In genomic region chr17:32486091-32486700, GRCh38 we compare ENCODE assay signal across 8 cellular contexts. TPM values are rescaled to one million over a fixed set of nuclear protein-coding genes. Genes with fewer than 3 reads are reported as not detected.
DNase-seq lines count a peak whose midpoint lies in the region; ATAC-seq, FAIRE-seq and TF ChIP-seq lines count a peak whose summit lies in the region.

No MANE protein-coding gene starts in this region.

- peak overlapping the region; percentile 71 for H2AFZ ChIP-seq in GM12878 (ENCODE audit: control insufficient read depth, low read depth, low read length)

- H3K4me3 ChIP-seq in GM12878 (peak overlapping the region; percentile 28; the same call in 1 of the 2 replicates), iPS-11a (ENCODE audit: low read depth, low read length) (peak overlapping the region; percentile 39), sigmoid colon (peak overlapping the region; percentile 17 to 67 (median 57))

- peaks cover 12 to 16% of the 10 kb centered on the region in 2 experiments; a peak in 3 of 4 replicates for H3K36me3 ChIP-seq in GM12878 (ENCODE audit: control insufficient read depth in 2 of 2, insufficient read depth in 2 of 2, low read length in 1 of 2)
- H3K36me3 ChIP-seq in sigmoid colon: peaks cover 0 to 9% (median 3%) of the 10 kb centered on the region in 4 donors

- POLR2A ChIA-PET in HEK293T (lab: Yijun Ruan, JAX) (interaction anchor here (0.8 to 1.8 kb wide), 10 partner anchors 10 to 390 kb away, joined by 3 to 5 read pairs (median 3); partner anchors contain the start of gene PSMD11), GM12878 (lab: Charles Lee) (interaction anchor here (0.6 to 12.5 kb wide), 7 partner anchors 22 to 268 kb away, joined by 3 to 308 read pairs (median 3); no protein-coding TSS in a partner anchor)

- peaks cover 39% of the 10 kb centered on the region for H3K79me2 ChIP-seq in GM12878 (ENCODE audit: control insufficient read depth, insufficient read depth, low read length)

- 44% methylated on average over 33 of the region's 73 CpGs for WGBS in GM12878 (ENCODE audit: insufficient coverage, insufficient replicate concordance, low lambda C conversion rate, missing lambda C conversion rate)
- WGBS in sigmoid colon, 2 donors: 9 to 11% methylated on average over 73 of the region's 73 CpGs

- H3K27me3 ChIP-seq in GM12878 (replicated peaks in 1 of 2; ENCODE audit: control insufficient read depth in 2 of 2, insufficient read depth in 2 of 2, low read length in 1 of 2) (no peaks in the 10 kb centered on the region), sigmoid colon (no peaks in the 10 kb centered on the region)

- SMC1A ChIA-PET in GM12878 (lab: Charles Lee; ENCODE audit: uncharacterized antibody, unreplicated experiment): interaction anchor here (0.9 to 11.9 kb wide), 15 partner anchors 17 to 391 kb away, joined by 3 to 286 read pairs (median 5); partner anchors contain the start of gene MYO1D

- 0 out of 2 replicates have a peak overlapping the region, but pooled peaks have one; percentile 33 for H3K27ac ChIP-seq in GM12878 (ENCODE audit: control insufficient read depth, insufficient read depth)
- peak overlapping the region; percentile 67 to 79 (median 78) for H3K27ac ChIP-seq in sigmoid colon

- H3K9me3 ChIP-seq in GM12878 (replicated peaks; ENCODE audit: control insufficient read depth, insufficient read depth, low read length) (no peaks in the 10 kb centered on the region), sigmoid colon (no peaks in the 10 kb centered on the region)

- peak; percentile 32; the same call in 1 of the 2 replicates for TF ChIP-seq POLR2A in GM12878 (IDR thresholded peaks at IDR 0.05; ENCODE audit: low read depth, low read length)
- no peak for TF ChIP-seq POLR2A in sigmoid colon (IDR thresholded peaks at IDR 0.05)

- no peak for TF ChIP-seq CTCF in GM12878 (IDR thresholded peaks at IDR 0.05 in 2 of 3, conservative IDR thresholded peaks at IDR 0.05 in 1 of 3; ENCODE audit: control insufficient read depth in 2 of 3, extremely low read depth in 1 of 3, insufficient read depth in 1 of 3, low read depth in 3 of 3, low read length in 3 of 3)
- TF ChIP-seq CTCF in sigmoid colon (IDR thresholded peaks at IDR 0.05): no peak

- TF ChIP-seq EP300 in GM12878 (IDR thresholded peaks at IDR 0.05; ENCODE audit: borderline replicate concordance in 1 of 2, control insufficient read depth in 1 of 2, low read depth in 2 of 2, low read length in 2 of 2) (no peak), sigmoid colon (IDR thresholded peaks at IDR 0.05) (no peak)

- RAD21 ChIA-PET in GM12878 (lab: Charles Lee; ENCODE audit: unreplicated experiment): interaction anchor here (0.5 to 16.4 kb wide), 11 partner anchors 18 to 391 kb away, joined by 3 to 543 read pairs (median 19); partner anchors contain the start of gene MYO1D

- peak; percentile 49 for DNase-seq in GDM1 (lab: John Stamatoyannopoulos, UW)
- DNase-seq in HEK293T (ENCODE audit: extremely low spot score): peak; percentile 81
- DNase-seq in NCI-H128 (lab: John Stamatoyannopoulos, UW; ENCODE audit: unreplicated experiment): peak; percentile 52
- DNase-seq in T-helper 22 cell (ENCODE audit: low read depth): peak; percentile 57
- DNase-seq in GM12878 (ENCODE audit: low read depth, low spot score): no peak
- peak; percentile 79 for DNase-seq in sigmoid colon
- no peak for DNase-seq in GM19240 (ENCODE audit: insufficient read length, low spot score)

- CTCF ChIA-PET in HEK293T (lab: Yijun Ruan, JAX) (interaction anchor here (1.0 kb wide), 2 partner anchors 42 to 391 kb away, joined by 3 to 5 read pairs; partner anchors contain the start of genes MYO1D and PSMD11), GM12878 (lab: Yijun Ruan, JAX) (interaction anchor here (1.0 to 9.5 kb wide), 11 partner anchors 22 to 391 kb away, joined by 3 to 132 read pairs (median 24); partner anchors contain the start of genes MYO1D and PSMD11)

- ATAC-seq in GM12878: peak; percentile 62

- peak overlapping the region; percentile 54; the same call in 1 of the 2 replicates for H3K9ac ChIP-seq in GM12878 (ENCODE audit: control insufficient read depth, insufficient read depth, low read length)

- BruUV-seq in GM12878 (replicated peaks; lab: Mats Ljungman, UMichigan): no TSS peak

- H3K4me1 ChIP-seq in GM12878 (ENCODE audit: control insufficient read depth, insufficient read depth, low read length): peaks cover 10% of the 10 kb centered on the region
- peaks cover 0 to 28% (median 25%) of the 10 kb centered on the region in 4 donors for H3K4me1 ChIP-seq in sigmoid colon

- in situ Hi-C loops in GM12878 (cut with MboI): no loop called here

- no peak for FAIRE-seq in GM12878 (lab: Jason Lieb, UNC)

- H4K20me1 ChIP-seq in GM12878 (ENCODE audit: control insufficient read depth, insufficient read depth): no peaks in the 10 kb centered on the region

- peak overlapping the region; percentile 62 for H3K4me2 ChIP-seq in GM12878 (ENCODE audit: control insufficient read depth, insufficient read depth)

- intact Hi-C loops in GM12878 (cut with micrococcal nuclease; ENCODE audit: unreplicated experiment): loop anchor here (2.0 kb wide), 1 partner anchor 73 kb away; no protein-coding TSS in a partner anchor
- intact Hi-C loops in sigmoid colon (cut with DNase I): loop anchor here (2.0 to 10.0 kb wide), 2 partner anchors 41 to 389 kb away; partner anchors contain the start of genes MYO1D and PSMD11

- TF ChIP-seq RAD21 in GM12878 (IDR thresholded peaks at IDR 0.05; ENCODE audit: insufficient read depth, low read depth, low read length): no peak

TF ChIP-seq in HEK293T, 16 proteins besides CTCF, POLR2A, EP300 and RAD21:
- TF ChIP-seq PKNOX1 (IDR thresholded peaks at IDR 0.05): no peak
- TF ChIP-seq L3MBTL2 (conservative IDR thresholded peaks at IDR 0.05): peak; percentile 57; the same call in 1 of the 2 replicates
TF ChIP-seq in HEK293T: peak in this region for 1.

TF ChIP-seq in GM12878, 131 proteins besides CTCF, POLR2A, EP300 and RAD21 (continues in another document):
- TF ChIP-seq RUNX3 (IDR thresholded peaks at IDR 0.05; ENCODE audit: low read length) (peak; percentile 1; the same call in 1 of the 2 replicates), CHD2 (IDR thresholded peaks at IDR 0.05; ENCODE audit: borderline replicate concordance, low read depth, low read length) (no peak), USF1 (IDR thresholded peaks at IDR 0.05; ENCODE audit: borderline replicate concordance, extremely low read length, insufficient read depth, low read depth, low read length) (peak; percentile 74), SRF (IDR thresholded peaks at IDR 0.05; ENCODE audit: low read depth in 2 of 2, low read length in 2 of 2) (no peak), ZNF217 (IDR thresholded peaks at IDR 0.05) (no peak)

RNA-seq across cellular contexts. Expression of gene CDK5R1, which starts 0.6 kb away (rescaled TPM):
- total RNA-seq in GM12878 (2013; cell fraction: nucleolus; rRNA removed): 67.1 and 71.0 TPM in 2 replicates
- total RNA-seq in GM12878 (2014; rRNA removed) (17.5 and 17.8 TPM in 2 replicates), GM12878 (2014; rRNA removed; fragmentation: Illumina TruSeq; extraction: Trizol) (11.4 and 11.9 TPM in 2 replicates), GM12878 (2021) (26.7 and 27.3 TPM in 2 replicates), sigmoid colon (1 to 10 TPM in 3 of 4 donors, under 1 TPM in 1; 0.81 to 1.2 (median 1.1) TPM)
- polyA plus RNA-seq in GM12878 (2011; ENCODE audit: low read depth): 9.5 TPM
- polyA plus RNA-seq in GM12878 (2011; rRNA removed) (28.3 and 37.5 TPM in 2 replicates), GM12878 (2014; fragmentation: Illumina TruSeq; extraction: Trizol) (10.9 and 12.9 TPM in 2 replicates), GM12878 (2014; fragmentation: Nextera tagmentation; extraction: Ambion mirVana) (1 to 10 TPM; 1.1 to 2.4 TPM), GM12878 (2014; rRNA removed) (14.2 and 14.5 TPM in 2 replicates), GM12878 (2016; fragmentation: Nextera tagmentation; extraction: Ambion mirVana) (1 to 10 TPM; 5.3 to 6.4 TPM), sigmoid colon (1 to 10 TPM in 1 of 3 donors, under 1 TPM in 2; under 0.01 to 3.8 (median 0.46) TPM)
- 29.2 and 33.4 TPM in 2 replicates for polyA plus RNA-seq in GM12878 (2011; cell fraction: cytosol; rRNA removed)
- 72.0 and 77.8 TPM in 2 replicates for polyA plus RNA-seq in GM12878 (2011; cell fraction: nucleus; rRNA removed)
- 15.5 and 24.1 TPM in 2 replicates for polyA plus RNA-seq in GM12878 (2012)
- 19.8 and 36.6 TPM in 2 replicates for polyA minus RNA-seq in GM12878 (2011; rRNA and poly(A)+ RNA removed)
- 25.1 and 31.9 TPM in 2 replicates for polyA minus RNA-seq in GM12878 (2011; cell fraction: cytosol; rRNA and poly(A)+ RNA removed)
- 35.2 and 48.9 TPM in 2 replicates for polyA minus RNA-seq in GM12878 (2011; cell fraction: nucleus; rRNA and poly(A)+ RNA removed)

RNA-seq across cellular contexts. Expression of gene PSMD11, which starts 41.9 kb away (rescaled TPM):
- 112 and 118 TPM in 2 replicates for total RNA-seq in GM12878 (2013; cell fraction: nucleolus; rRNA removed)
- total RNA-seq in GM12878 (2014; rRNA removed): 83.1 and 84.1 TPM in 2 replicates
- 85.3 and 91.4 TPM in 2 replicates for total RNA-seq in GM12878 (2014; rRNA removed; fragmentation: Illumina TruSeq; extraction: Trizol)
- 112 and 118 TPM in 2 replicates for total RNA-seq in GM12878 (2021)
- 39.7 TPM for polyA plus RNA-seq in GM12878 (2011; ENCODE audit: low read depth)
- polyA plus RNA-seq in GM12878 (2011; rRNA removed): 122 and 126 TPM in 2 replicates
- 84.0 and 96.4 TPM in 2 replicates for polyA plus RNA-seq in GM12878 (2011; cell fraction: cytosol; rRNA removed)
- polyA plus RNA-seq in GM12878 (2011; cell fraction: nucleus; rRNA removed): 61.0 and 62.2 TPM in 2 replicates
- polyA plus RNA-seq in GM12878 (2012): 65.5 and 72.3 TPM in 2 replicates
- 90.3 and 96.8 TPM in 2 replicates for polyA plus RNA-seq in GM12878 (2014; fragmentation: Illumina TruSeq; extraction: Trizol)
- polyA plus RNA-seq in GM12878 (2014; fragmentation: Nextera tagmentation; extraction: Ambion mirVana): 100 to 1,000 TPM; 283 to 291 TPM
- polyA plus RNA-seq in GM12878 (2014; rRNA removed): 115 and 118 TPM in 2 replicates
- 100 to 1,000 TPM; 304 to 319 TPM for polyA plus RNA-seq in GM12878 (2016; fragmentation: Nextera tagmentation; extraction: Ambion mirVana)
- polyA minus RNA-seq in GM12878 (2011; rRNA and poly(A)+ RNA removed): 147 and 184 TPM in 2 replicates
- 51.9 and 53.3 TPM in 2 replicates for polyA minus RNA-seq in GM12878 (2011; cell fraction: cytosol; rRNA and poly(A)+ RNA removed)
- polyA minus RNA-seq in GM12878 (2011; cell fraction: nucleus; rRNA and poly(A)+ RNA removed): 39.7 and 59.7 TPM in 2 replicates
- total RNA-seq in sigmoid colon: 10 to 100 TPM; 42.4 to 59.8 (median 43.2) TPM
- 10 to 100 TPM; 42.0 to 71.7 (median 52.2) TPM for polyA plus RNA-seq in sigmoid colon

Comparison
In these comparisons a context has a peak if more than half of its experiments do, and no peak if none do; other contexts are left out.
1. DNase-seq: peak in GDM1 (single experiment), HEK293T (single experiment), NCI-H128 (single experiment), T-helper 22 cell (single experiment) and sigmoid colon (single experiment); none in GM12878 (single experiment) and GM19240 (single experiment).
2. RNA of gene CDK5R1, which starts 0.6 kb away (total RNA-seq): 11.4 to 71.0 TPM in GM12878; 0.81 to 1.2 TPM in sigmoid colon; every median in the first group is over 4 times any median in the second.
3. Peak in every context shown above with its lines, with median percentiles within 50 percentile points of each other: H3K4me3 ChIP-seq.